In the genomic region with DNA sequence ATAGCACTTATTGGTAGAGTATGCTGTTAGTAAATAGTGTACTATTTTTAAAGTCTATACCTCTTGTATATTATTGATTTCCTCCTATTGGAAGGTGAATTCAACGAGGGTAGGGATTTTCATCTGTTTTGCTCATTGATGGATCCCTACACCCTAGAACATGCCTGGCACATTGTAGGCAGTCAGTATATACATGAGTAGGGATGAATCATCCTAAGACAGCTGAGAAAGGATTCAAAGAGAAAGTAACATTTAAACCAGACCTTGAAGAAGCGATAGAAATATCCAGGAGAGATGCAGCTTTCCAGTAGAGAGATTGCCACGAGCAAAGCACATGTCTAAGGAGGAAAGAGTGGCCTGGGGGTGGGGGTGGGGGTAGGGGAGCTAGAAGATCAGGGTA, we compare ENCODE assay signal across 13 cellular contexts.
DNase-seq lines count a peak whose midpoint lies in the region; ATAC-seq and TF ChIP-seq lines count a peak whose summit lies in the region.
"Had no signal": no experiment of that assay in that cellular context is flagged by ENCODE, and none has a peak within 500 bp of the region (broad histone marks: within the 10 kb centered on the region; RNA-seq: fewer than 3 reads in every experiment).

No MANE protein-coding gene starts in this region.

- no peak overlapping the region for H3K4me3 ChIP-seq in fibroblast of mammary gland (ENCODE audit: control insufficient read depth, low read depth, low read length)
- H3K4me3 ChIP-seq in skeletal muscle cell (ENCODE audit: low read depth, low read length) = no peak overlapping the region

- TF ChIP-seq CTCF in fibroblast of mammary gland (conservative IDR thresholded peaks at IDR 0.05; ENCODE audit: control insufficient read depth, insufficient read depth, low read depth, low read length) = no peak

- DNase-seq in Daoy (ENCODE audit: low read depth) (peak; percentile 22), HT1080 (ENCODE audit: low read depth) (peak; percentile 39), fibroblast of mammary gland (ENCODE audit: low read depth) (peak; percentile 1), skeletal muscle cell (ENCODE audit: low read depth) (peak; percentile 19), DMS114 treated with DMSO at 0.1 percent for 48 hours (lab: John Stamatoyannopoulos, UW; ENCODE audit: unreplicated experiment) (no peak), RPMI8226 (no peak)
- no peak for DNase-seq in activated CD4-positive, alpha-beta T cell treated with anti-CD3 and anti-CD28 coated beads, Interleukin-2, amount 50 U/mL, for 1 hour
- DNase-seq: C1 segment of cervical spinal cord; CD4-positive, alpha-beta T cell; GOT3; H9 had no signal

- ATAC-seq in GM21786 (IDR thresholded peaks at IDR 0.05; ENCODE audit: unreplicated experiment) = no peak
- ATAC-seq: HepG2 had no signal

Comparison
In these comparisons a context has a peak if more than half of its experiments do, and no peak if none do; other contexts are left out.
1. DNase-seq: peak in Daoy (single experiment), HT1080 (single experiment), fibroblast of mammary gland (single experiment) and skeletal muscle cell (single experiment); none in activated CD4-positive, alpha-beta T cell treated with anti-CD3 and anti-CD28 coated beads, Interleukin-2, amount 50 U/mL, for 1 hour (single experiment), DMS114 treated with DMSO at 0.1 percent for 48 hours (single experiment) and RPMI8226 (single experiment).